8 cellular contexts compared by ENCODE assay signal in the genomic region with DNA sequence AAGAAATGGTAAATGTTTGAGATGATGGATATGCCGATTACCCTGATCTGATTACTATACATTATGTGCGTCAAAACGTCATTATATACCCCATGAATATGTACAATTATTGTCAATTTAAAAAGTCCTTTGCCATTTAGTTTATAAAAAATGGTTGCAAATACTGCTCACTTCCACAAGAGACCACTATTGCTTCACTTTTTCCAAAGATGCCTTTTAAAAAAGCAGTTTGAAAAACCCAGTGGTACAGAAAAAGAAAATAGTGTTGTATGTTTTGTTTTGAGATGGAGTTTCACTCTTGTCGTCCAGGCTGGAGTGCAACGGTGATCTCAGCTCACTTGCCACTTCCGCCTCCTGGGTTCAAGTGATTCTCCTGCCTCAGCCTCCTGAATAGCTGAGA.
A peak's percentile ranks its signal among the peaks of the same experiment; 100 is the strongest.
DNase-seq lines count a peak whose midpoint lies in the region; ATAC-seq and TF ChIP-seq lines count a peak whose summit lies in the region.

No MANE protein-coding gene starts in this region.

- H3K27ac ChIP-seq in C4-2B (no peak overlapping the region), RWPE1 (no peak overlapping the region)

- H3K9me3 Mint-ChIP-seq in stimulated activated naive B cell treated with anti-CD40 and anti-IgM and Interleukin-4, amounts not matched to agents 10 μg/mL and 1 μg/mL and 100 μg/mL, for 72 hours: no peaks in the 10 kb centered on the region

- DNase-seq in RWPE1 (ENCODE audit: low spot score) (peak; percentile 9), hepatic stellate cell (ENCODE audit: low spot score) (peak; percentile 34), germinal center (ENCODE audit: low spot score) (no peak)
- DNase-seq in stimulated activated naive B cell treated with anti-CD40 and anti-IgM and Interleukin-4, amounts not matched to agents 10 μg/mL and 1 μg/mL and 100 μg/mL, for 72 hours: no peak
- DNase-seq in activated naive CD4-positive, alpha-beta T cell treated with Interleukin-2 at 50 U/mL for 16 hours: no peak

- no peak overlapping the region for H3K4me3 Mint-ChIP-seq in stimulated activated naive B cell treated with anti-CD40 and anti-IgM and Interleukin-4, amounts not matched to agents 10 μg/mL and 1 μg/mL and 100 μg/mL, for 72 hours

- CTCF ChIA-PET in RWPE1 (lab: Yijun Ruan, JAX): no interaction called here

- peak; percentile 49 for ATAC-seq in GM21619 (IDR thresholded peaks at IDR 0.05; ENCODE audit: unreplicated experiment)
- no peak for ATAC-seq in stimulated activated naive B cell treated with anti-CD40 and anti-IgM and Interleukin-4, amounts not matched to agents 10 μg/mL and 1 μg/mL and 100 μg/mL, for 72 hours (replicated peaks)
- ATAC-seq in HG03460 (IDR thresholded peaks at IDR 0.05; ENCODE audit: unreplicated experiment): no peak

- TF ChIP-seq CTCF in C4-2B (conservative IDR thresholded peaks at IDR 0.05) (peak; percentile 62), RWPE1 (conservative IDR thresholded peaks at IDR 0.05; ENCODE audit: low read depth) (peak; percentile 33)

- H3K27ac Mint-ChIP-seq in stimulated activated naive B cell treated with anti-CD40 and anti-IgM and Interleukin-4, amounts not matched to agents 10 μg/mL and 1 μg/mL and 100 μg/mL, for 72 hours: no peak overlapping the region

- peaks cover 6 to 19% of the 10 kb centered on the region in 2 donors for H3K36me3 Mint-ChIP-seq in stimulated activated naive B cell treated with anti-CD40 and anti-IgM and Interleukin-4, amounts not matched to agents 10 μg/mL and 1 μg/mL and 100 μg/mL, for 72 hours

- H3K27me3 Mint-ChIP-seq in stimulated activated naive B cell treated with anti-CD40 and anti-IgM and Interleukin-4, amounts not matched to agents 10 μg/mL and 1 μg/mL and 100 μg/mL, for 72 hours: no peaks in the 10 kb centered on the region

- H3K4me1 Mint-ChIP-seq in stimulated activated naive B cell treated with anti-CD40 and anti-IgM and Interleukin-4, amounts not matched to agents 10 μg/mL and 1 μg/mL and 100 μg/mL, for 72 hours: peaks cover 6 to 27% of the 10 kb centered on the region in 2 donors

- POLR2A ChIA-PET in RWPE1 (lab: Yijun Ruan, JAX; ENCODE audit: low non-redundant PET): no interaction called here

Comparison
In these comparisons a context has a peak if more than half of its experiments do, and no peak if none do; other contexts are left out.
1. DNase-seq: peak in RWPE1 (single experiment) and hepatic stellate cell (single experiment); none in stimulated activated naive B cell treated with anti-CD40 and anti-IgM and Interleukin-4, amounts not matched to agents 10 μg/mL and 1 μg/mL and 100 μg/mL, for 72 hours (single experiment), activated naive CD4-positive, alpha-beta T cell treated with Interleukin-2 at 50 U/mL for 16 hours (single experiment) and germinal center (single experiment).